Comparison of ENCODE assay signal across 21 cellular contexts in genomic region chr16:13984794-13985193, GRCh38.
"Had no signal": no experiment of that assay in that cellular context is flagged by ENCODE, and none has a peak within 500 bp of the region (broad histone marks: within the 10 kb centered on the region; RNA-seq: fewer than 3 reads in every experiment).

No MANE protein-coding gene starts in this region.

- H3K9me3 ChIP-seq: gastrocnemius medialis, right lobe of liver, testis had no signal

- H3K4me3 Mint-ChIP-seq: natural killer cell; stimulated activated effector memory CD8-positive, alpha-beta T cell treated with anti-CD3 and anti-CD28 coated beads, Interleukin-12 subunit alpha, Interleukin-12 subunit beta, amount 100 ng/mL, for 72 hours; type B pancreatic cell had no signal

- H3K4me1 Mint-ChIP-seq: natural killer cell; stimulated activated effector memory CD8-positive, alpha-beta T cell treated with anti-CD3 and anti-CD28 coated beads, Interleukin-12 subunit alpha, Interleukin-12 subunit beta, amount 100 ng/mL, for 72 hours had no signal

- ATAC-seq: gastrocnemius medialis; left lobe of liver; natural killer cell; right lobe of liver; stimulated activated effector memory CD8-positive, alpha-beta T cell treated with anti-CD3 and anti-CD28 coated beads, Interleukin-12 subunit alpha, Interleukin-12 subunit beta, amount 100 ng/mL, for 72 hours had no signal

- DNase-seq: dorsolateral prefrontal cortex; effector CD4-positive, alpha-beta T cell; gastrocnemius medialis; head of caudate nucleus; kidney; mesenchymal stem cell; natural killer cell; right lobe of liver; small intestine; stimulated activated CD4-positive, alpha-beta T cell treated with anti-CD3 and anti-CD28 coated beads, Interleukin-12 subunit alpha, Interleukin-12 subunit beta, amount 100 ng/mL, for 4 hours; stimulated activated CD4-positive, alpha-beta T cell treated with anti-CD3 and anti-CD28 coated beads, Interleukin-1b, Interleukin-23, amount 100 ng/mL, for 48 hours; stimulated activated CD4-positive, alpha-beta T cell treated with anti-CD3 and anti-CD28 coated beads, Interleukin-4, amount 100 ng/mL, for 1 hour; stimulated activated naive CD4-positive, alpha-beta T cell treated with Interleukin-2 at 50 U/mL for 16 hours; stomach; testis; tibial artery had no signal

- H3K4me3 ChIP-seq: dorsolateral prefrontal cortex, gastrocnemius medialis, right lobe of liver, stomach, testis, tibial artery had no signal

- H3K9me3 Mint-ChIP-seq: natural killer cell; stimulated activated effector memory CD8-positive, alpha-beta T cell treated with anti-CD3 and anti-CD28 coated beads, Interleukin-12 subunit alpha, Interleukin-12 subunit beta, amount 100 ng/mL, for 72 hours; type B pancreatic cell had no signal

- H3K27me3 Mint-ChIP-seq: progenitor cell of endocrine pancreas, type B pancreatic cell had no signal

- H3K36me3 Mint-ChIP-seq: natural killer cell; stimulated activated effector memory CD8-positive, alpha-beta T cell treated with anti-CD3 and anti-CD28 coated beads, Interleukin-12 subunit alpha, Interleukin-12 subunit beta, amount 100 ng/mL, for 72 hours; type B pancreatic cell had no signal

- H3K79me2 ChIP-seq: parathyroid adenoma had no signal

- H3K9ac ChIP-seq: parathyroid adenoma had no signal

- H3K4me1 ChIP-seq: gastrocnemius medialis, parathyroid adenoma, right lobe of liver, stomach, testis, tibial artery had no signal

- H3K27ac ChIP-seq: dorsolateral prefrontal cortex, gastrocnemius medialis, parathyroid adenoma, right lobe of liver, stomach, testis, tibial artery had no signal

- H2AFZ ChIP-seq: parathyroid adenoma had no signal

- H3K27me3 ChIP-seq: dorsolateral prefrontal cortex, gastrocnemius medialis, right lobe of liver, stomach, testis, tibial artery had no signal

- H3K27ac Mint-ChIP-seq: natural killer cell; progenitor cell of endocrine pancreas; stimulated activated effector memory CD8-positive, alpha-beta T cell treated with anti-CD3 and anti-CD28 coated beads, Interleukin-12 subunit alpha, Interleukin-12 subunit beta, amount 100 ng/mL, for 72 hours; type B pancreatic cell had no signal

- H3K36me3 ChIP-seq: gastrocnemius medialis, right lobe of liver, stomach, tibial artery had no signal
